ENCODE assay signal across 9 cellular contexts in genomic region chr9:131609116-131609830, GRCh38.
DNase-seq lines count a peak whose midpoint lies in the region; ATAC-seq and TF ChIP-seq lines count a peak whose summit lies in the region.
"Had no signal": no experiment of that assay in that cellular context is flagged by ENCODE, and none has a peak within 500 bp of the region (broad histone marks: within the 10 kb centered on the region; RNA-seq: fewer than 3 reads in every experiment).

No MANE protein-coding gene starts in this region.

- no peak overlapping the region for H3K4me3 Mint-ChIP-seq in naive B cell

- H3K4me1 Mint-ChIP-seq in naive B cell, result peaks cover 11 to 30% (median 21%) of the 10 kb centered on the region in 3 donors

- no peaks in the 10 kb centered on the region for H3K27me3 Mint-ChIP-seq in naive B cell

- DNase-seq in AG09319 (ENCODE audit: extremely low read depth, low read depth) (peak; percentile 20), RKO (ENCODE audit: low spot score) (peak; percentile 29), naive B cell (no peak), NCI-H1436 (lab: John Stamatoyannopoulos, UW) (no peak), NOMO-1 treated with dmso at 0.1 percent for 144 hours (lab: John Stamatoyannopoulos, UW; ENCODE audit: unreplicated experiment) (no peak)

- peak; percentile 5 for ATAC-seq in esophagus mucosa
- ATAC-seq in naive B cell (ENCODE audit: low read depth in 2 of 2), result no peak
- no peak for ATAC-seq in GM21786 (IDR thresholded peaks at IDR 0.05; ENCODE audit: unreplicated experiment)
- ATAC-seq in HG02981 (IDR thresholded peaks at IDR 0.05; ENCODE audit: unreplicated experiment), result no peak
- ATAC-seq: K562 had no signal

- no peaks in the 10 kb centered on the region for H3K9me3 Mint-ChIP-seq in naive B cell

- H3K36me3 Mint-ChIP-seq in naive B cell, result peaks cover 5 to 17% of the 10 kb centered on the region in 2 donors

- peak overlapping the region in 4 of 6 donors; percentile 36 to 80 (median 67) for H3K27ac Mint-ChIP-seq in naive B cell

- TF ChIP-seq CTCF in AG09319 (IDR thresholded peaks at IDR 0.05; ENCODE audit: low read depth, low read length), result no peak; the same call in 1 of the 2 replicates

Comparison
In these comparisons a context has a peak if more than half of its experiments do, and no peak if none do; other contexts are left out.
1. DNase-seq: peak in AG09319 (single experiment) and RKO (single experiment); none in naive B cell (single experiment), NCI-H1436 (single experiment) and NOMO-1 treated with dmso at 0.1 percent for 144 hours (single experiment).